1 cellular context compared by ENCODE assay signal in the genomic region with DNA sequence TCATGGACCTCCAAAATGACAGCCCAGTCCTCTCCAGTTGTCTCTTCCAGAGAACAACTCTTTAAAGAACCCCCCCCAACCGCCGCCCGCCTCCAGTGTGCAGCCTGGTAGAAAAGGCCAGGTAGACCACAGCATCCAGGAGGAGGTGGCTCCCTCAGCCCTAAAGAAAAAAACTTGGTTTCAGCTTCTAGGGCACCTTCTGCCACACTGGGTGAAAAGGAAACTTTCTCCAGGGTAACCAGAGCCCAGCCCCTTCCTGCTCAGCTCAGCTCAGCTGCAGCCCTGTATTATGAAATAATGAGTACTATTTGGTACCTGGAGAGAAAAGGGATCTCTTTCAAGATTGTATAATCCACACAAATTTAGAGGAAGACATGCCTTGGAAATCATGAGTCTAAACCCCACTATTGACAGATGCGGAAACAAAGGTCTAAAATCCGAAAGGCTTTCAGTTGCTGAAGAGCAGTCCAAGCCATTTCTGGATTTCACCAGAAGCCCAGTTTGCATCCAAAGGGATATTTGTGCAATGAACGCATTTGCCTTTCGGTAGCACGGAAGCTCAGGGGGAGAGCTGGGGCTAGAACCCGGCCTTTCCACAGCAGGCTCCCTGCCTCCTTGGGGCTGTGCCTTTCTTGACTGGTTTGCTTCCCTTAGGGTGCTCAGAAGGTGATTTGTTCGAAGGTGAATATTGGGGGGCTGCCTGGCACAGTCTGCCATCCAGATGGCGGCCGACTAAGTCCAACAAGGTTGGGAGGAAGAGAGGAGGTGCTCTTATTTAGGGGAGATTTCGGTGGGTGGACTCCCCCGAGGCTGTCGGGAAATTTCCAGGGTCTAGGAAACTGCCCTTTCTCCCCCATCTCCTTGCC.
TF ChIP-seq lines count a peak whose summit lies in the region.

No MANE protein-coding gene starts in this region.

TF ChIP-seq in GM12878, 131 proteins besides CTCF, POLR2A, EP300 and RAD21:
- TF ChIP-seq, protein P1, sequence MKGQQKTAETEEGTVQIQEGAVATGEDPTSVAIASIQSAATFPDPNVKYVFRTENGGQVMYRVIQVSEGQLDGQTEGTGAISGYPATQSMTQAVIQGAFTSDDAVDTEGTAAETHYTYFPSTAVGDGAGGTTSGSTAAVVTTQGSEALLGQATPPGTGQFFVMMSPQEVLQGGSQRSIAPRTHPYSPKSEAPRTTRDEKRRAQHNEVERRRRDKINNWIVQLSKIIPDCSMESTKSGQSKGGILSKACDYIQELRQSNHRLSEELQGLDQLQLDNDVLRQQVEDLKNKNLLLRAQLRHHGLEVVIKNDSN (IDR thresholded peaks at IDR 0.05; ENCODE audit: borderline replicate concordance, extremely low read length, insufficient read depth, low read depth, low read length): no peak
- TF ChIP-seq SMC3 (IDR thresholded peaks at IDR 0.05; ENCODE audit: borderline replicate concordance, low read length): no peak
- TF ChIP-seq CBX3 (IDR thresholded peaks at IDR 0.05; ENCODE audit: borderline replicate concordance, low read depth): no peak
- TF ChIP-seq, protein P2, sequence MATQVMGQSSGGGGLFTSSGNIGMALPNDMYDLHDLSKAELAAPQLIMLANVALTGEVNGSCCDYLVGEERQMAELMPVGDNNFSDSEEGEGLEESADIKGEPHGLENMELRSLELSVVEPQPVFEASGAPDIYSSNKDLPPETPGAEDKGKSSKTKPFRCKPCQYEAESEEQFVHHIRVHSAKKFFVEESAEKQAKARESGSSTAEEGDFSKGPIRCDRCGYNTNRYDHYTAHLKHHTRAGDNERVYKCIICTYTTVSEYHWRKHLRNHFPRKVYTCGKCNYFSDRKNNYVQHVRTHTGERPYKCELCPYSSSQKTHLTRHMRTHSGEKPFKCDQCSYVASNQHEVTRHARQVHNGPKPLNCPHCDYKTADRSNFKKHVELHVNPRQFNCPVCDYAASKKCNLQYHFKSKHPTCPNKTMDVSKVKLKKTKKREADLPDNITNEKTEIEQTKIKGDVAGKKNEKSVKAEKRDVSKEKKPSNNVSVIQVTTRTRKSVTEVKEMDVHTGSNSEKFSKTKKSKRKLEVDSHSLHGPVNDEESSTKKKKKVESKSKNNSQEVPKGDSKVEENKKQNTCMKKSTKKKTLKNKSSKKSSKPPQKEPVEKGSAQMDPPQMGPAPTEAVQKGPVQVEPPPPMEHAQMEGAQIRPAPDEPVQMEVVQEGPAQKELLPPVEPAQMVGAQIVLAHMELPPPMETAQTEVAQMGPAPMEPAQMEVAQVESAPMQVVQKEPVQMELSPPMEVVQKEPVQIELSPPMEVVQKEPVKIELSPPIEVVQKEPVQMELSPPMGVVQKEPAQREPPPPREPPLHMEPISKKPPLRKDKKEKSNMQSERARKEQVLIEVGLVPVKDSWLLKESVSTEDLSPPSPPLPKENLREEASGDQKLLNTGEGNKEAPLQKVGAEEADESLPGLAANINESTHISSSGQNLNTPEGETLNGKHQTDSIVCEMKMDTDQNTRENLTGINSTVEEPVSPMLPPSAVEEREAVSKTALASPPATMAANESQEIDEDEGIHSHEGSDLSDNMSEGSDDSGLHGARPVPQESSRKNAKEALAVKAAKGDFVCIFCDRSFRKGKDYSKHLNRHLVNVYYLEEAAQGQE (IDR thresholded peaks at IDR 0.05; ENCODE audit: low read depth, low read length): no peak
- no peak for TF ChIP-seq MXI1 (IDR thresholded peaks at IDR 0.05; ENCODE audit: low read depth, low read length)
- TF ChIP-seq, protein P3, sequence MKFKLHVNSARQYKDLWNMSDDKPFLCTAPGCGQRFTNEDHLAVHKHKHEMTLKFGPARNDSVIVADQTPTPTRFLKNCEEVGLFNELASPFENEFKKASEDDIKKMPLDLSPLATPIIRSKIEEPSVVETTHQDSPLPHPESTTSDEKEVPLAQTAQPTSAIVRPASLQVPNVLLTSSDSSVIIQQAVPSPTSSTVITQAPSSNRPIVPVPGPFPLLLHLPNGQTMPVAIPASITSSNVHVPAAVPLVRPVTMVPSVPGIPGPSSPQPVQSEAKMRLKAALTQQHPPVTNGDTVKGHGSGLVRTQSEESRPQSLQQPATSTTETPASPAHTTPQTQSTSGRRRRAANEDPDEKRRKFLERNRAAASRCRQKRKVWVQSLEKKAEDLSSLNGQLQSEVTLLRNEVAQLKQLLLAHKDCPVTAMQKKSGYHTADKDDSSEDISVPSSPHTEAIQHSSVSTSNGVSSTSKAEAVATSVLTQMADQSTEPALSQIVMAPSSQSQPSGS (IDR thresholded peaks at IDR 0.05; ENCODE audit: low read length): no peak
- TF ChIP-seq BRCA1 (IDR thresholded peaks at IDR 0.05; ENCODE audit: low read depth, low read length): no peak
- no peak for TF ChIP-seq FOXK2 (IDR thresholded peaks at IDR 0.05)
- TF ChIP-seq SMARCA5 (IDR thresholded peaks at IDR 0.05): no peak
- no peak for TF ChIP-seq KAT2A (conservative IDR thresholded peaks at IDR 0.05; ENCODE audit: control insufficient read depth, low read depth, low read length)
- no peak for TF ChIP-seq KLF5 (IDR thresholded peaks at IDR 0.05; ENCODE audit: partially characterized antibody)
- TF ChIP-seq ZNF217 (IDR thresholded peaks at IDR 0.05): no peak
- TF ChIP-seq TCF7 (IDR thresholded peaks at IDR 0.05; ENCODE audit: borderline replicate concordance): no peak
TF ChIP-seq in GM12878: peak in this region for 0.
